32 cellular contexts compared by ENCODE assay signal in the genomic region with DNA sequence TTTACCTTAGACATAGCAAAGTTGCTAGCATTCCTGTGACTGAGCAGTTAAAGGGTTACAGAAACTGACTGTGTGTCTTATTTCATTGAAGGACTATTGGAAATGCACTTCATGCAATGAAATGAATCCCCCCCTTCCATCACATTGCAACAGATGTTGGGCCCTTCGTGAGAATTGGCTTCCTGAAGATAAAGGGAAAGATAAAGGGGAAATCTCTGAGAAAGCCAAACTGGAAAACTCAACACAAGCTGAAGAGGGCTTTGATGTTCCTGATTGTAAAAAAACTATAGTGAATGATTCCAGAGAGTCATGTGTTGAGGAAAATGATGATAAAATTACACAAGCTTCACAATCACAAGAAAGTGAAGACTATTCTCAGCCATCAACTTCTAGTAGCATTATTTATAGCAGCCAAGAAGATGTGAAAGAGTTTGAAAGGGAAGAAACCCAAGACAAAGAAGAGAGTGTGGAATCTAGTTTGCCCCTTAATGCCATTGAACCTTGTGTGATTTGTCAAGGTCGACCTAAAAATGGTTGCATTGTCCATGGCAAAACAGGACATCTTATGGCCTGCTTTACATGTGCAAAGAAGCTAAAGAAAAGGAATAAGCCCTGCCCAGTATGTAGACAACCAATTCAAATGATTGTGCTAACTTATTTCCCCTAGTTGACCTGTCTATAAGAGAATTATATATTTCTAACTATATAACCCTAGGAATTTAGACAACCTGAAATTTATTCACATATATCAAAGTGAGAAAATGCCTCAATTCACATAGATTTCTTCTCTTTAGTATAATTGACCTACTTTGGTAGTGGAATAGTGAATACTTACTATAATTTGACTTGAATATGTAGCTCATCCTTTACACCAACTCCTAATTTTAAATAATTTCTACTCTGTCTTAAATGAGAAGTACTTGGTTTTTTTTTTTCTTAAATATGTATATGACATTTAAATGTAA. TPM values are rescaled to one million over a fixed set of nuclear protein-coding genes. Genes with fewer than 3 reads are reported as not detected.
DNase-seq lines count a peak whose midpoint lies in the region; ATAC-seq, FAIRE-seq and TF ChIP-seq lines count a peak whose summit lies in the region.
"Had no signal": no experiment of that assay in that cellular context is flagged by ENCODE, and none has a peak within 500 bp of the region (broad histone marks: within the 10 kb centered on the region; RNA-seq: fewer than 3 reads in every experiment).

No MANE protein-coding gene starts in this region.

- peaks cover 94% of the 10 kb centered on the region for H3K36me3 ChIP-seq in SJSA1
- H3K36me3 ChIP-seq in pancreas, result peaks cover 0 to 86% (median 37%) of the 10 kb centered on the region in 3 donors

- 35 to 56% methylated on average over 2 of the region's 2 CpGs for WGBS in pancreas, 2 donors

- TF ChIP-seq CTCF in fibroblast of the aortic adventitia (IDR thresholded peaks at IDR 0.05; ENCODE audit: insufficient read depth, low read length) (no peak), pancreas (IDR thresholded peaks at IDR 0.05) (no peak)

- peak; percentile 66; the same call in 1 of the 2 replicates for TF ChIP-seq POLR2A in GM12892 (IDR thresholded peaks at IDR 0.05; ENCODE audit: low read depth, low read length)

- DNase-seq in DMS 273 (lab: John Stamatoyannopoulos, UW; ENCODE audit: unreplicated experiment) (peak; percentile 5), DMS 273 treated with DMSO at 0.1 percent for 48 hours (lab: John Stamatoyannopoulos, UW) (no peak), GM12892 (ENCODE audit: insufficient read length) (no peak), SJSA1 (ENCODE audit: low read depth in 1 of 2, low spot score in 2 of 2) (peak; percentile 73 to 77), fibroblast of the aortic adventitia (ENCODE audit: low read depth) (peak; percentile 51), midbrain (lab: John Stamatoyannopoulos, UW) (no peak), amniotic stem cell (lab: John Stamatoyannopoulos, UW) (no peak), pancreas (no peak)
- DNase-seq: activated CD8-positive, alpha-beta memory T cell treated with anti-CD3 and anti-CD28 coated beads, Interleukin-2, amount 50 U/mL, for 48 hours; activated CD8-positive, alpha-beta T cell treated with anti-CD3 and anti-CD28 coated beads for 36 hours; activated effector memory CD4-positive, alpha-beta T cell treated with Interleukin-2 at 50 U/mL for 16 hours; H7; head of caudate nucleus; kidney; left ventricle myocardium superior; naive B cell; NCI-H1417; NCI-H2029 treated with DMSO at 0.1 percent for 48 hours; NCI-H2227 treated with DMSO at 0.1 percent for 48 hours; NCI-H526; NK-92 treated with Interleukin-12 subunit alpha and Interleukin-12 subunit beta, amount 100 ng/mL, for 24 hours; nucleus accumbens; PC-9; stimulated activated naive CD4-positive, alpha-beta T cell treated with Interleukin-2 at 50 U/mL for 16 hours had no signal

- H3K27me3 ChIP-seq in SJSA1 (replicated peaks) (no peaks in the 10 kb centered on the region), pancreas (no peaks in the 10 kb centered on the region)
- H3K27me3 ChIP-seq: suprapubic skin had no signal

- intact Hi-C loops in pancreas (cut with DNase I), result no loop called here

- ATAC-seq in pancreas, result no peak
- ATAC-seq: activated CD8-positive, alpha-beta T cell treated with anti-CD3 and anti-CD28 coated beads for 36 hours; activated naive CD4-positive, alpha-beta T cell treated with anti-CD3 and anti-CD28 coated beads, Interleukin-2, amount 50 U/mL, for 72 hours; left ventricle myocardium superior; Right ventricle myocardium inferior had no signal

- H3K4me1 ChIP-seq in SJSA1 (replicated peaks) (no peaks in the 10 kb centered on the region), pancreas (no peaks in the 10 kb centered on the region)
- H3K4me1 ChIP-seq: suprapubic skin had no signal

- H3K27ac ChIP-seq in SJSA1 (no peak overlapping the region), pancreas (no peak overlapping the region)
- H3K27ac ChIP-seq: 22Rv1, epithelial cell of prostate, PC-9, skin epidermis, suprapubic skin had no signal

- FAIRE-seq in GM12892 (lab: Jason Lieb, UNC), result no peak
- no peak for FAIRE-seq in pancreas (lab: Jason Lieb, UNC)
- FAIRE-seq: bronchial epithelial cell, colon, kidney had no signal

- H3K4me3 ChIP-seq in SJSA1 (no peak overlapping the region), fibroblast of the aortic adventitia (ENCODE audit: low read depth, low read length) (no peak overlapping the region), pancreas (no peak overlapping the region)
- H3K4me3 ChIP-seq: PC-9, skin epidermis, suprapubic skin had no signal

- H3K9me3 ChIP-seq in SJSA1 (replicated peaks), result no peaks in the 10 kb centered on the region
- H3K9me3 ChIP-seq in pancreas, result no peaks in the 10 kb centered on the region
- H3K9me3 ChIP-seq: suprapubic skin had no signal

RNA-seq across cellular contexts. Expression of a gene that starts 31.5 kb away (rescaled TPM):
- polyA plus RNA-seq in GM12892 (2012; ENCODE audit: missing spikeins), result 111 TPM
- total RNA-seq in SJSA1 (2014; rRNA removed; shearing (Covaris generic)), result 2,133 and 2,408 TPM in 2 replicates
- total RNA-seq in fibroblast of the aortic adventitia (ENCODE audit: low replicate concordance) (241 and 733 TPM in 2 replicates), pancreas (100 to 1,000 TPM in 2 of 6 donors, 10 to 100 TPM in 4; 46.7 to 132 (median 62.4) TPM)
- polyA plus RNA-seq in pancreas, result 10 to 100 TPM; 30.7 to 42.9 TPM

Comparison
In these comparisons a context has a peak if more than half of its experiments do, and no peak if none do; other contexts are left out.
1. DNase-seq: peak in DMS 273 (single experiment), SJSA1 (2 of 2) and fibroblast of the aortic adventitia (single experiment); none in DMS 273 treated with DMSO at 0.1 percent for 48 hours (single experiment), GM12892 (single experiment), midbrain (single experiment), amniotic stem cell (single experiment) and pancreas (0 of 6).